13 cellular contexts compared by ENCODE assay signal in genomic region chr3:128548426-128549282, GRCh38. TPM values are rescaled to one million over a fixed set of nuclear protein-coding genes. Genes with fewer than 3 reads are reported as not detected.
DNase-seq lines count a peak whose midpoint lies in the region; ATAC-seq and TF ChIP-seq lines count a peak whose summit lies in the region.
"Had no signal": no experiment of that assay in that cellular context is flagged by ENCODE, and none has a peak within 500 bp of the region (broad histone marks: within the 10 kb centered on the region; RNA-seq: fewer than 3 reads in every experiment).

No MANE protein-coding gene starts in this region.

- no peaks in the 10 kb centered on the region for H3K36me3 Mint-ChIP-seq in dendritic cell treated with granulocyte-macrophage colony-stimulating factor and Interleukin-4, amounts not matched to agents 40 ng/mL and 50 ng/mL, for 4 days (ENCODE audit: low read depth)

- H3K4me3 ChIP-seq in lower lobe of right lung (no peak overlapping the region), adrenal gland (no peak overlapping the region)

- H3K27me3 ChIP-seq in lower lobe of right lung (ENCODE audit: low read depth) (no peaks in the 10 kb centered on the region), adrenal gland (no peaks in the 10 kb centered on the region)

- intact Hi-C loops in dendritic cell treated with granulocyte-macrophage colony-stimulating factor and Interleukin-4, amounts not matched to agents 40 ng/mL and 50 ng/mL, for 4 days (cut with micrococcal nuclease) = no loop called here
- intact Hi-C loops in lower lobe of right lung (cut with DNase I) (no loop called here), adrenal gland (cut with DNase I) (no loop called here)

- H3K4me1 ChIP-seq in lower lobe of right lung (peaks cover 23% of the 10 kb centered on the region), adrenal gland (replicated peaks in 1 of 2) (no peaks in the 10 kb centered on the region)

- ATAC-seq in lower lobe of right lung = peak; percentile 23 to 34

- H3K36me3 ChIP-seq in lower lobe of right lung (no peaks in the 10 kb centered on the region), adrenal gland (replicated peaks in 1 of 2) (no peaks in the 10 kb centered on the region)

- peaks cover 26% of the 10 kb centered on the region for H3K27me3 Mint-ChIP-seq in dendritic cell treated with granulocyte-macrophage colony-stimulating factor and Interleukin-4, amounts not matched to agents 40 ng/mL and 50 ng/mL, for 4 days

- no peak for TF ChIP-seq CTCF in lower lobe of right lung (IDR thresholded peaks at IDR 0.05)
- TF ChIP-seq CTCF in adrenal gland (IDR thresholded peaks at IDR 0.05) = no peak

- H3K9me3 ChIP-seq in lower lobe of right lung = no peaks in the 10 kb centered on the region
- no peaks in the 10 kb centered on the region for H3K9me3 ChIP-seq in adrenal gland (replicated peaks in 1 of 3)

- H3K4me3 Mint-ChIP-seq in dendritic cell treated with granulocyte-macrophage colony-stimulating factor and Interleukin-4, amounts not matched to agents 40 ng/mL and 50 ng/mL, for 4 days = no peak overlapping the region
- H3K4me3 Mint-ChIP-seq: activated T-helper 1 cell treated with anti-CD3 and anti-CD28 coated beads, Interleukin-12 subunit alpha, Interleukin-12 subunit beta, Interleukin-2, Interleukin-4 antibody, amounts not matched to agents 30 ng/mL and 10 ng/mL and 1 ng/mL, durations not matched to agents 14 hours and 24 hours and 36 hours had no signal

- TF ChIP-seq POLR2A in adrenal gland (IDR thresholded peaks at IDR 0.05) = no peak

- peaks cover 2% of the 10 kb centered on the region for H3K9me3 Mint-ChIP-seq in dendritic cell treated with granulocyte-macrophage colony-stimulating factor and Interleukin-4, amounts not matched to agents 40 ng/mL and 50 ng/mL, for 4 days
- H3K9me3 Mint-ChIP-seq: activated T-helper 1 cell treated with anti-CD3 and anti-CD28 coated beads, Interleukin-12 subunit alpha, Interleukin-12 subunit beta, Interleukin-2, Interleukin-4 antibody, amounts not matched to agents 30 ng/mL and 10 ng/mL and 1 ng/mL, durations not matched to agents 14 hours and 24 hours and 36 hours had no signal

- peaks cover 21% of the 10 kb centered on the region for H3K4me1 Mint-ChIP-seq in dendritic cell treated with granulocyte-macrophage colony-stimulating factor and Interleukin-4, amounts not matched to agents 40 ng/mL and 50 ng/mL, for 4 days (ENCODE audit: low read depth)

- peak overlapping the region; percentile 8 for H3K27ac Mint-ChIP-seq in dendritic cell treated with granulocyte-macrophage colony-stimulating factor and Interleukin-4, amounts not matched to agents 40 ng/mL and 50 ng/mL, for 4 days
- H3K27ac Mint-ChIP-seq: activated T-helper 1 cell treated with anti-CD3 and anti-CD28 coated beads, Interleukin-12 subunit alpha, Interleukin-12 subunit beta, Interleukin-2, Interleukin-4 antibody, amounts not matched to agents 30 ng/mL and 10 ng/mL and 1 ng/mL, durations not matched to agents 14 hours and 24 hours and 36 hours had no signal

- WGBS in adrenal gland, 4 donors = 51 to 67% (median 58%) methylated on average over 6 of the region's 6 CpGs

- DNase-seq in A172 (ENCODE audit: low spot score) = peak; percentile 71
- DNase-seq in OCI-M1 (lab: John Stamatoyannopoulos, UW) = peak; percentile 79
- DNase-seq in lower lobe of right lung = no peak
- no peak for DNase-seq in adrenal gland
- DNase-seq in glomerular visceral epithelial cell (ENCODE audit: extremely low spot score) = no peak
- no peak for DNase-seq in COLO829 (ENCODE audit: low spot score)
- no peak for DNase-seq in stimulated activated CD4-positive, alpha-beta T cell treated with anti-CD3 and anti-CD28 coated beads, Interleukin-2, amount 100 ng/mL, for 48 hours
- DNase-seq: central memory CD4-positive, alpha-beta T cell; DMS79 treated with DMSO at 0.1 percent for 48 hours; stimulated activated CD4-positive, alpha-beta T cell treated with anti-CD3 and anti-CD28 coated beads, Interleukin-4, amount 100 ng/mL, for 4 hours had no signal

- peak overlapping the region; percentile 69 for H3K27ac ChIP-seq in lower lobe of right lung
- H3K27ac ChIP-seq in adrenal gland = peak overlapping the region in 1 of 5 donors; percentile 40
- H3K27ac ChIP-seq: foreskin keratinocyte had no signal

RNA-seq across cellular contexts. Expression of gene GATA2, which starts 55.7 kb away (rescaled TPM):
- 5.5 and 8.4 TPM in 2 replicates for total RNA-seq in A172 (2014; rRNA removed; shearing (Covaris generic))
- total RNA-seq in lower lobe of right lung (68.3 TPM), adrenal gland (10 to 100 TPM in 3 of 8 donors, 1 to 10 TPM in 5; 4.6 to 28.1 (median 7.4) TPM)
- 10 to 100 TPM in 2 of 3 donors, 1 to 10 TPM in 1; 3.4 to 37.5 (median 11.2) TPM for polyA plus RNA-seq in adrenal gland
- total RNA-seq: foreskin keratinocyte had no signal
- polyA plus RNA-seq: foreskin keratinocyte had no signal

Comparison
In these comparisons a context has a peak if more than half of its experiments do, and no peak if none do; other contexts are left out.
1. DNase-seq: peak in A172 (single experiment) and OCI-M1 (single experiment); none in lower lobe of right lung (single experiment), adrenal gland (0 of 7), glomerular visceral epithelial cell (single experiment), COLO829 (single experiment) and stimulated activated CD4-positive, alpha-beta T cell treated with anti-CD3 and anti-CD28 coated beads, Interleukin-2, amount 100 ng/mL, for 48 hours (0 of 2).